ENCODE assay signal across 8 cellular contexts in genomic region chr5:5340206-5340729, GRCh38.
DNase-seq lines count a peak whose midpoint lies in the region; ATAC-seq and TF ChIP-seq lines count a peak whose summit lies in the region.

No MANE protein-coding gene starts in this region.

- H3K36me3 ChIP-seq in BJ (ENCODE audit: control insufficient read depth, insufficient read depth, low read length) (no peaks in the 10 kb centered on the region), Panc1 (ENCODE audit: control insufficient read depth, insufficient read depth, low read length) (no peaks in the 10 kb centered on the region)

- H3K27ac Mint-ChIP-seq in effector memory CD8-positive, alpha-beta T cell: no peak overlapping the region
- no peak overlapping the region for H3K27ac Mint-ChIP-seq in Calu3 (ENCODE audit: unreplicated experiment)

- H3K9me3 ChIP-seq in Panc1 (ENCODE audit: control insufficient read depth, insufficient read depth, low read depth, low read length): no peaks in the 10 kb centered on the region

- in situ Hi-C loops in Panc1 (cut with HindIII; ENCODE audit: low pct_unique_long_range_greater_than_20kb, low sequenced_read_pairs): no loop called here

- CTCF ChIA-PET in BJ (lab: Yijun Ruan, JAX) (interaction anchor here (0.6 to 2.2 kb wide), 4 partner anchors 11 to 198 kb away, joined by 3 to 5 read pairs (median 4); no protein-coding TSS in a partner anchor), Panc1 (lab: Charles Lee) (no interaction called here), Calu3 (lab: Charles Lee) (interaction anchor here (0.6 kb wide), 1 partner anchor 35 kb away, joined by 4 read pairs; no protein-coding TSS in a partner anchor)

- intact Hi-C loops in Panc1 (cut with micrococcal nuclease; ENCODE audit: unreplicated experiment) (no loop called here), Calu3 (cut with micrococcal nuclease; ENCODE audit: unreplicated experiment) (loop anchor here (1.0 kb wide), 1 partner anchor 41 kb away; no protein-coding TSS in a partner anchor)

- BruUV-seq in Panc1 (replicated peaks; lab: Mats Ljungman, UMichigan): no TSS peak
- no TSS peak for BruUV-seq in Calu3 (replicated peaks; lab: Mats Ljungman, UMichigan)

- no peak overlapping the region for H3K4me3 Mint-ChIP-seq in effector memory CD8-positive, alpha-beta T cell
- no peak overlapping the region for H3K4me3 Mint-ChIP-seq in Calu3 (ENCODE audit: low read depth, unreplicated experiment)

- no peaks in the 10 kb centered on the region for H3K4me1 Mint-ChIP-seq in effector memory CD8-positive, alpha-beta T cell (ENCODE audit: low read depth in 2 of 2)
- H3K4me1 Mint-ChIP-seq in Calu3 (ENCODE audit: low read depth, unreplicated experiment): no peaks in the 10 kb centered on the region

- POLR2A ChIA-PET in BJ (lab: Charles Lee): no interaction called here
- POLR2A ChIA-PET in Panc1 (lab: Charles Lee): no interaction called here

- ATAC-seq in Panc1: peak; percentile 74
- ATAC-seq in omental fat pad (ENCODE audit: low FRiP score): peak; percentile 92
- ATAC-seq in effector memory CD8-positive, alpha-beta T cell (replicated peaks): no peak
- no peak for ATAC-seq in GM21360 (IDR thresholded peaks at IDR 0.05; ENCODE audit: unreplicated experiment)

- no peaks in the 10 kb centered on the region for H3K4me1 ChIP-seq in Panc1 (ENCODE audit: control insufficient read depth, insufficient read depth, low read length)

- H3K27me3 ChIP-seq in BJ (ENCODE audit: control insufficient read depth, insufficient read depth, low read length): no peaks in the 10 kb centered on the region
- H3K27me3 ChIP-seq in Panc1 (ENCODE audit: control insufficient read depth, insufficient read depth, low read length): no peaks in the 10 kb centered on the region

- DNase-seq in BJ (ENCODE audit: low read depth): peak; percentile 93
- peak; percentile 24 for DNase-seq in Panc1 (ENCODE audit: low read depth, low spot score)
- DNase-seq in fibroblast of peridontal ligament (ENCODE audit: extremely low read depth): peak; percentile 59
- DNase-seq in omental fat pad (ENCODE audit: low spot score): peak; percentile 66
- no peak for DNase-seq in SKM-1 treated with dmso at 0.1 percent for 144 hours (lab: John Stamatoyannopoulos, UW; ENCODE audit: unreplicated experiment)
- DNase-seq in effector memory CD8-positive, alpha-beta T cell: no peak
- DNase-seq in Calu3: no peak

- peaks cover 4 to 5% of the 10 kb centered on the region in 2 donors for H3K9me3 Mint-ChIP-seq in effector memory CD8-positive, alpha-beta T cell
- H3K9me3 Mint-ChIP-seq in Calu3 (ENCODE audit: low read depth, unreplicated experiment): peaks cover 7% of the 10 kb centered on the region

- peak; percentile 89 for TF ChIP-seq CTCF in BJ (IDR thresholded peaks at IDR 0.05; ENCODE audit: insufficient read depth, low read depth, low read length)
- TF ChIP-seq CTCF in Panc1 (IDR thresholded peaks at IDR 0.05): no peak
- TF ChIP-seq CTCF in omental fat pad (IDR thresholded peaks at IDR 0.05): no peak
- TF ChIP-seq CTCF in Calu3 (IDR thresholded peaks at IDR 0.05; ENCODE audit: unreplicated experiment): no peak

- H3K36me3 Mint-ChIP-seq in effector memory CD8-positive, alpha-beta T cell (ENCODE audit: insufficient read depth): no peaks in the 10 kb centered on the region
- H3K36me3 Mint-ChIP-seq in Calu3 (ENCODE audit: insufficient read depth, unreplicated experiment): no peaks in the 10 kb centered on the region

- H3K4me3 ChIP-seq in BJ (ENCODE audit: low read depth, low read length) (no peak overlapping the region), Panc1 (ENCODE audit: low read depth in 2 of 2, low read length in 2 of 2) (no peak overlapping the region)

- H3K27ac ChIP-seq in Panc1 (ENCODE audit: low read length): no peak overlapping the region

- peaks cover 19 to 21% of the 10 kb centered on the region in 2 donors for H3K27me3 Mint-ChIP-seq in effector memory CD8-positive, alpha-beta T cell
- H3K27me3 Mint-ChIP-seq in Calu3 (ENCODE audit: unreplicated experiment): no peaks in the 10 kb centered on the region

Comparison
In these comparisons a context has a peak if more than half of its experiments do, and no peak if none do; other contexts are left out.
1. DNase-seq: peak in BJ (single experiment), Panc1 (single experiment), fibroblast of peridontal ligament (single experiment) and omental fat pad (single experiment); none in SKM-1 treated with dmso at 0.1 percent for 144 hours (single experiment), effector memory CD8-positive, alpha-beta T cell (0 of 3) and Calu3 (single experiment).
2. ATAC-seq: peak in Panc1 (single experiment) and omental fat pad (single experiment); none in effector memory CD8-positive, alpha-beta T cell (single experiment) and GM21360 (single experiment).